ENCODE assay signal across 1 cellular context in the genomic region with DNA sequence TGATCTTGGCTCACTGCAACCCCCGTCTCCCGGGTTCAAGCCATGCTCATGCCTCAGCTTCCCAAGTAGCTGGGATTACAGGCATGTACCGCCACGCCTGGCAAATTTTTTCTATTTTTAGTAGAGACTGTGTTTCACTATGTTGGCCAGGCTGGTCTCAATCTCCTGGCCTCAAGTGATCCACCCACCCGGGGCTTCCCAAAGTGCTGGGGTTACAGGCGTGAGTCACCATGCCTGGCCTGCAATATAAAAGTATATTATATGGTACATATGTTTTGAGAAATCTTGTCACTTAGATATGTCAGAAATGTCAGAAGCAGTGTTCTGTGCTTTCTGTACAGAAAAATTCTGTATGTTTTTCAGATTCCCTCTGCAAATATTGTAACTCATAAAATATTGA.
TF ChIP-seq lines count a peak whose summit lies in the region.

No MANE protein-coding gene starts in this region.

TF ChIP-seq in GM12878, 131 proteins besides CTCF, POLR2A, EP300 and RAD21:
- no peak for TF ChIP-seq SMAD1 (IDR thresholded peaks at IDR 0.05; ENCODE audit: low read depth, partially characterized antibody)
- TF ChIP-seq BMI1 (IDR thresholded peaks at IDR 0.05; ENCODE audit: borderline replicate concordance) = no peak
- TF ChIP-seq SIN3A (IDR thresholded peaks at IDR 0.05; ENCODE audit: low read depth, low read length) = no peak
